Comparison of ENCODE assay signal across 7 cellular contexts in genomic region chr20:35541118-35541782, GRCh38. TPM values are rescaled to one million over a fixed set of nuclear protein-coding genes. Genes with fewer than 3 reads are reported as not detected.
DNase-seq lines count a peak whose midpoint lies in the region; ATAC-seq and TF ChIP-seq lines count a peak whose summit lies in the region.

No MANE protein-coding gene starts in this region.

- DNase-seq in H7 (no peak), SK-N-DZ (ENCODE audit: low spot score) (peak; percentile 47), fibroblast of villous mesenchyme (ENCODE audit: low read depth) (no peak), amygdala (lab: John Stamatoyannopoulos, UW) (no peak), HK-2 (ENCODE audit: unreplicated experiment) (no peak)

- H3K27me3 ChIP-seq in H7 (ENCODE audit: control insufficient read depth, insufficient read depth, low read length): no peaks in the 10 kb centered on the region

- peak overlapping the region; percentile 84 for H3K4me3 ChIP-seq in H7 (ENCODE audit: insufficient read depth, low read depth, low read length)
- H3K4me3 ChIP-seq in fibroblast of villous mesenchyme (ENCODE audit: low read depth, low read length): peak overlapping the region; percentile 96
- H3K4me3 ChIP-seq in skin epidermis: peak overlapping the region; percentile 55 to 89 (median 79)

- TF ChIP-seq CTCF in fibroblast of villous mesenchyme (IDR thresholded peaks at IDR 0.05; ENCODE audit: insufficient read depth, low read depth, low read length): no peak

- H3K36me3 ChIP-seq in H7 (replicated peaks; ENCODE audit: control insufficient read depth, insufficient read depth, low read length): peaks cover 1% of the 10 kb centered on the region; the same call in 1 of the 2 replicates

- ATAC-seq in GM21528 (IDR thresholded peaks at IDR 0.05; ENCODE audit: low FRiP score, unreplicated experiment): no peak

- peak overlapping the region in 8 of 21 experiments; percentile 70 to 93 (median 87) for H3K27ac ChIP-seq in skin epidermis

RNA-seq across cellular contexts. Expression of gene ERGIC3, which starts 0.6 kb away (rescaled TPM):
- 191 and 213 TPM in 2 replicates for total RNA-seq in H7 (2014; rRNA removed; shearing (Covaris generic))
- 372 and 382 TPM in 2 replicates for polyA plus RNA-seq in SK-N-DZ (2014; cell fraction: cytosol; rRNA removed)
- 407 and 481 TPM in 2 replicates for polyA plus RNA-seq in SK-N-DZ (2014; cell fraction: nucleus; rRNA removed)
- total RNA-seq in fibroblast of villous mesenchyme: 278 and 325 TPM in 2 replicates

RNA-seq across cellular contexts. Expression of gene C20orf173, which starts 11.8 kb away (rescaled TPM):
- not detected in 2 replicates for total RNA-seq in H7 (2014; rRNA removed; shearing (Covaris generic))
- polyA plus RNA-seq in SK-N-DZ (2014; cell fraction: cytosol; rRNA removed): not detected in 2 replicates
- not detected in 2 replicates for polyA plus RNA-seq in SK-N-DZ (2014; cell fraction: nucleus; rRNA removed)
- total RNA-seq in fibroblast of villous mesenchyme: not detected in 2 replicates
